Comparison of ENCODE assay signal across 8 cellular contexts in genomic region chr3:156509209-156510174, GRCh38. TPM values are rescaled to one million over a fixed set of nuclear protein-coding genes. Genes with fewer than 3 reads are reported as not detected.
DNase-seq lines count a peak whose midpoint lies in the region; ATAC-seq and TF ChIP-seq lines count a peak whose summit lies in the region.

No MANE protein-coding gene starts in this region.

- H3K27me3 Mint-ChIP-seq in activated naive CD4-positive, alpha-beta T cell treated with anti-CD3 and anti-CD28 coated beads for 36 hours (ENCODE audit: low read depth): peaks cover 4% of the 10 kb centered on the region

- peaks cover 15% of the 10 kb centered on the region for H3K4me1 Mint-ChIP-seq in activated naive CD4-positive, alpha-beta T cell treated with anti-CD3 and anti-CD28 coated beads for 36 hours (ENCODE audit: low read depth)

- ATAC-seq in GM21423 (IDR thresholded peaks at IDR 0.05; ENCODE audit: unreplicated experiment) (peak; percentile 60), right lobe of liver (peak; percentile 72 to 87 (median 82))

- H3K9me2 ChIP-seq in DOHH2 (replicated peaks; ENCODE audit: control insufficient read depth, low read length): no peaks in the 10 kb centered on the region
- no peaks in the 10 kb centered on the region for H3K9me2 ChIP-seq in OCI-LY1 (ENCODE audit: low read depth, low read length)

- H2AFZ ChIP-seq in OCI-LY1 (ENCODE audit: low read length): no peak overlapping the region

- H3K9me3 ChIP-seq in DOHH2 (ENCODE audit: control insufficient read depth, insufficient read depth, low read length) (no peaks in the 10 kb centered on the region), OCI-LY1 (ENCODE audit: low read length) (no peaks in the 10 kb centered on the region), right lobe of liver (no peaks in the 10 kb centered on the region)

- no peak overlapping the region for H3K9ac ChIP-seq in OCI-LY1 (ENCODE audit: low read length)

- H3K79me2 ChIP-seq in DOHH2 (ENCODE audit: control insufficient read depth, low read length) (no peaks in the 10 kb centered on the region), OCI-LY1 (ENCODE audit: insufficient read depth, low read length) (no peaks in the 10 kb centered on the region)

- no peak overlapping the region for H3K4me2 ChIP-seq in DOHH2 (ENCODE audit: low read length)
- no peak overlapping the region for H3K4me2 ChIP-seq in OCI-LY1 (ENCODE audit: low read length)

- CTCF ChIA-PET in activated naive CD4-positive, alpha-beta T cell treated with anti-CD3 and anti-CD28 coated beads for 36 hours (lab: Charles Lee): interaction anchor here (0.6 to 6.6 kb wide), 41 partner anchors 8 to 628 kb away, joined by 3 to 86 read pairs (median 4); no protein-coding TSS in a partner anchor

- H3K4me3 ChIP-seq in DOHH2 (ENCODE audit: low read length): no peak overlapping the region
- no peak overlapping the region for H3K4me3 ChIP-seq in OCI-LY1 (ENCODE audit: low read depth, low read length, poor library complexity, severe bottlenecking)
- H3K4me3 ChIP-seq in choroid plexus epithelial cell (ENCODE audit: low read depth, low read length): no peak overlapping the region
- no peak overlapping the region for H3K4me3 ChIP-seq in right lobe of liver

- H3K27me3 ChIP-seq in DOHH2 (ENCODE audit: control insufficient read depth, low read length) (peaks cover 13% of the 10 kb centered on the region; the same call in 1 of the 2 replicates), OCI-LY1 (ENCODE audit: insufficient read depth, low read length) (no peaks in the 10 kb centered on the region), right lobe of liver (no peaks in the 10 kb centered on the region)

- intact Hi-C loops in right lobe of liver (cut with DNase I): loop anchor here in 1 of 2 donors (10.0 kb wide), 1 partner anchor 355 kb away; no protein-coding TSS in a partner anchor
- intact Hi-C loops in activated naive CD4-positive, alpha-beta T cell treated with anti-CD3 and anti-CD28 coated beads for 36 hours (cut with micrococcal nuclease): loop anchor here (1.0 to 2.0 kb wide), 6 partner anchors 31 to 465 kb away; no protein-coding TSS in a partner anchor

- TF ChIP-seq POLR2A in right lobe of liver (IDR thresholded peaks at IDR 0.05): no peak

- H3K36me3 Mint-ChIP-seq in activated naive CD4-positive, alpha-beta T cell treated with anti-CD3 and anti-CD28 coated beads for 36 hours (ENCODE audit: low read depth): peaks cover 1% of the 10 kb centered on the region

- TF ChIP-seq EP300 in Ishikawa (IDR thresholded peaks at IDR 0.05; ENCODE audit: borderline replicate concordance): no peak

- no peak overlapping the region for H3K4me3 Mint-ChIP-seq in activated naive CD4-positive, alpha-beta T cell treated with anti-CD3 and anti-CD28 coated beads for 36 hours

- H3K9me3 Mint-ChIP-seq in activated naive CD4-positive, alpha-beta T cell treated with anti-CD3 and anti-CD28 coated beads for 36 hours: no peaks in the 10 kb centered on the region

- WGBS in right lobe of liver (ENCODE audit: insufficient coverage, low coverage, low lambda C conversion rate, missing lambda C conversion rate): 39% methylated on average over 5 of the region's 5 CpGs

- H3K4me1 ChIP-seq in DOHH2 (ENCODE audit: control insufficient read depth, low read length): peaks cover 9% of the 10 kb centered on the region
- H3K4me1 ChIP-seq in OCI-LY1 (ENCODE audit: insufficient read depth, low read length, severe bottlenecking): no peaks in the 10 kb centered on the region
- H3K4me1 ChIP-seq in right lobe of liver: no peaks in the 10 kb centered on the region

- H3K36me3 ChIP-seq in DOHH2 (ENCODE audit: control insufficient read depth, low read length) (no peaks in the 10 kb centered on the region), OCI-LY1 (ENCODE audit: insufficient read depth, low read length) (no peaks in the 10 kb centered on the region), right lobe of liver (no peaks in the 10 kb centered on the region)

- peak; percentile 70 for TF ChIP-seq RAD21 in Ishikawa (IDR thresholded peaks at IDR 0.05; ENCODE audit: low read depth)

- DNase-seq in choroid plexus epithelial cell (ENCODE audit: low read depth) (peak; percentile 83), right lobe of liver (no peak), NCI-H187 treated with DMSO at 0.1 percent for 48 hours (lab: John Stamatoyannopoulos, UW) (no peak)
- DNase-seq in activated naive CD4-positive, alpha-beta T cell treated with anti-CD3 and anti-CD28 coated beads for 36 hours: no peak

- no peaks in the 10 kb centered on the region for H3F3A ChIP-seq in DOHH2 (ENCODE audit: control insufficient read depth, insufficient read depth)
- H3F3A ChIP-seq in OCI-LY1 (ENCODE audit: insufficient read depth, low read length): 0 out of 2 replicates have a peak, but pooled peaks cover under 1% of the 10 kb centered on the region

- no peak overlapping the region for H3K27ac Mint-ChIP-seq in activated naive CD4-positive, alpha-beta T cell treated with anti-CD3 and anti-CD28 coated beads for 36 hours

- TF ChIP-seq CTCF in DOHH2 (IDR thresholded peaks at IDR 0.05; ENCODE audit: low read depth, low read length, poor library complexity, severe bottlenecking): peak; percentile 66
- peak; percentile 80 for TF ChIP-seq CTCF in OCI-LY1 (IDR thresholded peaks at IDR 0.05; ENCODE audit: low read length)
- TF ChIP-seq CTCF in choroid plexus epithelial cell (conservative IDR thresholded peaks at IDR 0.05; ENCODE audit: low read depth, low read length): peak; percentile 53
- peak; percentile 57 to 73 (median 65) for TF ChIP-seq CTCF in right lobe of liver (IDR thresholded peaks at IDR 0.05)

- H4K20me1 ChIP-seq in DOHH2 (ENCODE audit: control insufficient read depth, insufficient read depth, low read depth, low read length) (no peaks in the 10 kb centered on the region), OCI-LY1 (ENCODE audit: insufficient read depth, low read length) (no peaks in the 10 kb centered on the region)

- H3K27ac ChIP-seq in DOHH2 (ENCODE audit: low read depth, low read length) (no peak overlapping the region), OCI-LY1 (ENCODE audit: low read depth, low read length, poor library complexity, severe bottlenecking) (no peak overlapping the region), right lobe of liver (no peak overlapping the region)

TF ChIP-seq in Ishikawa, 13 proteins besides CTCF, POLR2A, EP300 and RAD21:
- TF ChIP-seq NFIC (IDR thresholded peaks at IDR 0.05): no peak
- TF ChIP-seq REST (IDR thresholded peaks at IDR 0.05; ENCODE audit: low read depth): no peak
- TF ChIP-seq TAF1 (IDR thresholded peaks at IDR 0.05; ENCODE audit: low read depth): no peak
- TF ChIP-seq ZBTB7A (IDR thresholded peaks at IDR 0.05; ENCODE audit: low read depth): no peak
- TF ChIP-seq TEAD4 (IDR thresholded peaks at IDR 0.05): no peak
- no peak for TF ChIP-seq MAX (IDR thresholded peaks at IDR 0.05)
- TF ChIP-seq FOXM1 (IDR thresholded peaks at IDR 0.05; ENCODE audit: borderline replicate concordance, low read depth): no peak
- TF ChIP-seq CEBPB (IDR thresholded peaks at IDR 0.05): no peak
- TF ChIP-seq, protein P1, sequence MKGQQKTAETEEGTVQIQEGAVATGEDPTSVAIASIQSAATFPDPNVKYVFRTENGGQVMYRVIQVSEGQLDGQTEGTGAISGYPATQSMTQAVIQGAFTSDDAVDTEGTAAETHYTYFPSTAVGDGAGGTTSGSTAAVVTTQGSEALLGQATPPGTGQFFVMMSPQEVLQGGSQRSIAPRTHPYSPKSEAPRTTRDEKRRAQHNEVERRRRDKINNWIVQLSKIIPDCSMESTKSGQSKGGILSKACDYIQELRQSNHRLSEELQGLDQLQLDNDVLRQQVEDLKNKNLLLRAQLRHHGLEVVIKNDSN (IDR thresholded peaks at IDR 0.05): no peak

RNA-seq across cellular contexts. Expression of gene SSR3, which starts 45.4 kb away (rescaled TPM):
- total RNA-seq in right lobe of liver: 100 to 1,000 TPM in 5 of 6 experiments, 10 to 100 TPM in 1; 73.6 to 168 (median 118) TPM
- total RNA-seq in activated naive CD4-positive, alpha-beta T cell treated with anti-CD3 and anti-CD28 coated beads for 36 hours: 100 to 1,000 TPM; 128 to 138 TPM
